13 cellular contexts compared by ENCODE assay signal in genomic region chr6:166673309-166673708, GRCh38. TPM values are rescaled to one million over a fixed set of nuclear protein-coding genes. Genes with fewer than 3 reads are reported as not detected.
DNase-seq lines count a peak whose midpoint lies in the region; ATAC-seq and TF ChIP-seq lines count a peak whose summit lies in the region.
"Had no signal": no experiment of that assay in that cellular context is flagged by ENCODE, and none has a peak within 500 bp of the region (broad histone marks: within the 10 kb centered on the region; RNA-seq: fewer than 3 reads in every experiment).

No MANE protein-coding gene starts in this region.

- no peak overlapping the region for H3K27ac ChIP-seq in DOHH2 (ENCODE audit: low read depth, low read length)

- no peaks in the 10 kb centered on the region for H3K36me3 Mint-ChIP-seq in chondrocyte (ENCODE audit: low read depth)

- H3K27me3 ChIP-seq in BE2C = no peaks in the 10 kb centered on the region
- peaks cover 3% of the 10 kb centered on the region; the same call in 1 of the 2 replicates for H3K27me3 ChIP-seq in DOHH2 (ENCODE audit: control insufficient read depth, low read length)

- H3K4me1 Mint-ChIP-seq in chondrocyte (ENCODE audit: low read depth) = no peaks in the 10 kb centered on the region
- H3K4me1 Mint-ChIP-seq: CD4-positive, CD25-positive, alpha-beta regulatory T cell had no signal

- peak overlapping the region; percentile 35 for H3K4me2 ChIP-seq in DOHH2 (ENCODE audit: low read length)
- H3K4me2 ChIP-seq: GM23338 had no signal

- H3K4me3 ChIP-seq in BE2C (ENCODE audit: low read depth, low read length) = no peak overlapping the region
- 0 out of 2 replicates have a peak overlapping the region, but pooled peaks have one; percentile 11 for H3K4me3 ChIP-seq in DOHH2 (ENCODE audit: low read length)
- H3K4me3 ChIP-seq: GM23338 had no signal

- no peak overlapping the region for H3K4me3 Mint-ChIP-seq in chondrocyte (ENCODE audit: unreplicated experiment)
- H3K4me3 Mint-ChIP-seq: CD4-positive, CD25-positive, alpha-beta regulatory T cell; GM23338; H9 had no signal

- peaks cover 5% of the 10 kb centered on the region for H3K9me3 Mint-ChIP-seq in chondrocyte (ENCODE audit: low read depth)
- H3K9me3 Mint-ChIP-seq: CD4-positive, CD25-positive, alpha-beta regulatory T cell had no signal

- H3K9me3 ChIP-seq in BE2C = 0 out of 2 replicates have a peak, but pooled peaks cover 2% of the 10 kb centered on the region
- H3K9me3 ChIP-seq in DOHH2 (ENCODE audit: control insufficient read depth, insufficient read depth, low read length) = no peaks in the 10 kb centered on the region

- peak; percentile 86 for DNase-seq in BE2C
- DNase-seq in chondrocyte (ENCODE audit: low spot score) = peak; percentile 58
- no peak for DNase-seq in sciatic nerve (ENCODE audit: low spot score)
- DNase-seq in NCI-H774 (lab: John Stamatoyannopoulos, UW) = no peak
- DNase-seq in cortex of kidney (lab: John Stamatoyannopoulos, UW) = no peak
- DNase-seq: CD4-positive, CD25-positive, alpha-beta regulatory T cell; DMS79; EL; H9; IMR-90 had no signal

- H3K9me2 ChIP-seq in DOHH2 (replicated peaks; ENCODE audit: control insufficient read depth, low read length) = no peaks in the 10 kb centered on the region

- TF ChIP-seq CTCF in BE2C (IDR thresholded peaks at IDR 0.05; ENCODE audit: low read depth, low read length) (no peak), DOHH2 (IDR thresholded peaks at IDR 0.05; ENCODE audit: low read depth, low read length, poor library complexity, severe bottlenecking) (no peak), chondrocyte (IDR thresholded peaks at IDR 0.05) (no peak)

- ATAC-seq in sciatic nerve (peak; percentile 26), GM21576 (IDR thresholded peaks at IDR 0.05; ENCODE audit: unreplicated experiment) (no peak)

- H3K4me1 ChIP-seq in BE2C (peaks cover 22% of the 10 kb centered on the region), DOHH2 (ENCODE audit: control insufficient read depth, low read length) (peaks cover 37% of the 10 kb centered on the region)

- no peak overlapping the region for H3K27ac Mint-ChIP-seq in chondrocyte (ENCODE audit: unreplicated experiment)
- H3K27ac Mint-ChIP-seq: GM23338 had no signal

- H3K36me3 ChIP-seq in BE2C (no peaks in the 10 kb centered on the region), DOHH2 (ENCODE audit: control insufficient read depth, low read length) (no peaks in the 10 kb centered on the region)

- intact Hi-C loops in sciatic nerve (cut with DNase I) = no loop called here

- H3K27me3 Mint-ChIP-seq in chondrocyte (ENCODE audit: low read depth) = peaks cover under 1% of the 10 kb centered on the region

- H3F3A ChIP-seq in DOHH2 (ENCODE audit: control insufficient read depth, insufficient read depth) = no peaks in the 10 kb centered on the region

- H3K79me2 ChIP-seq in DOHH2 (ENCODE audit: control insufficient read depth, low read length) = no peaks in the 10 kb centered on the region

- no peaks in the 10 kb centered on the region for H4K20me1 ChIP-seq in DOHH2 (ENCODE audit: control insufficient read depth, insufficient read depth, low read depth, low read length)

RNA-seq across cellular contexts. Expression of gene RPS6KA2, which starts 46.3 kb away (rescaled TPM):
- polyA plus RNA-seq in BE2C (2012; ENCODE audit: insufficient read depth, insufficient read length, low read depth) = 27.7 TPM
- total RNA-seq in chondrocyte = 124 to 147 TPM (median 127 TPM) in 3 replicates
- total RNA-seq in sciatic nerve = 69.9 TPM

Comparison
In these comparisons a context has a peak if more than half of its experiments do, and no peak if none do; other contexts are left out.
1. DNase-seq: peak in BE2C (single experiment) and chondrocyte (single experiment); none in sciatic nerve (single experiment), NCI-H774 (single experiment) and cortex of kidney (single experiment).